21 cellular contexts compared by ENCODE assay signal in genomic region chr2:105928563-105928962, GRCh38.
A peak's percentile ranks its signal among the peaks of the same experiment; 100 is the strongest.
DNase-seq lines count a peak whose midpoint lies in the region; ATAC-seq lines count a peak whose summit lies in the region.
"Had no signal": no experiment of that assay in that cellular context is flagged by ENCODE, and none has a peak within 500 bp of the region (broad histone marks: within the 10 kb centered on the region; RNA-seq: fewer than 3 reads in every experiment).

No MANE protein-coding gene starts in this region.

- no peaks in the 10 kb centered on the region for H3K36me3 ChIP-seq in KOPT-K1 (ENCODE audit: insufficient read depth, low read length)
- H3K36me3 ChIP-seq: brain microvascular endothelial cell had no signal

- no peak for DNase-seq in activated naive CD4-positive, alpha-beta T cell treated with anti-CD3 and anti-CD28 coated beads, Interleukin-2, amount 50 U/mL, for 16 hours
- no peak for DNase-seq in central memory CD8-positive, alpha-beta T cell (ENCODE audit: low spot score in 2 of 2)
- DNase-seq in stimulated activated effector memory CD8-positive, alpha-beta T cell treated with anti-CD3 and anti-CD28 coated beads, Interleukin-12 subunit alpha, Interleukin-12 subunit beta, amount 100 ng/mL, for 72 hours (ENCODE audit: low spot score in 2 of 2), result no peak
- no peak for DNase-seq in occipital lobe (lab: John Stamatoyannopoulos, UW)
- no peak for DNase-seq in amygdala (lab: John Stamatoyannopoulos, UW)
- DNase-seq: activated CD4-positive, alpha-beta T cell treated with anti-CD3 and anti-CD28 coated beads, Interleukin-2, amount 10 ng/mL, durations not matched to agents 7 days and 5 days; brain microvascular endothelial cell; C1 segment of cervical spinal cord; GDM1; NCI-H1105; NCI-H2029 treated with DMSO at 0.1 percent for 48 hours; NCI-H226; OCI-M1; retina; SHP77; stimulated activated CD4-positive, alpha-beta T cell treated with anti-CD3 and anti-CD28 coated beads, Interleukin-12 subunit alpha, Interleukin-12 subunit beta, amount 100 ng/mL, for 4 hours had no signal

- no peak for ATAC-seq in central memory CD8-positive, alpha-beta T cell (replicated peaks; ENCODE audit: extremely low read depth, poor library complexity, severe bottlenecking)
- no peak for ATAC-seq in stimulated activated effector memory CD8-positive, alpha-beta T cell treated with anti-CD3 and anti-CD28 coated beads, Interleukin-12 subunit alpha, Interleukin-12 subunit beta, amount 100 ng/mL, for 72 hours
- ATAC-seq: HepG2 had no signal

- peak overlapping the region; percentile 84 for H3K27ac Mint-ChIP-seq in activated naive CD4-positive, alpha-beta T cell treated with anti-CD3 and anti-CD28 coated beads, Interleukin-2, amount 50 U/mL, for 24 hours
- peak overlapping the region; percentile 62 for H3K27ac Mint-ChIP-seq in central memory CD8-positive, alpha-beta T cell (ENCODE audit: low read depth)
- peak overlapping the region; percentile 81 for H3K27ac Mint-ChIP-seq in stimulated activated effector memory CD8-positive, alpha-beta T cell treated with anti-CD3 and anti-CD28 coated beads, Interleukin-12 subunit alpha, Interleukin-12 subunit beta, amount 100 ng/mL, for 72 hours
- H3K27ac Mint-ChIP-seq: memory B cell, type B pancreatic cell had no signal

- H3K36me3 Mint-ChIP-seq in activated naive CD4-positive, alpha-beta T cell treated with anti-CD3 and anti-CD28 coated beads, Interleukin-2, amount 50 U/mL, for 24 hours, result no peaks in the 10 kb centered on the region
- H3K36me3 Mint-ChIP-seq in central memory CD8-positive, alpha-beta T cell (ENCODE audit: insufficient read depth), result peaks cover 2% of the 10 kb centered on the region
- H3K36me3 Mint-ChIP-seq in stimulated activated effector memory CD8-positive, alpha-beta T cell treated with anti-CD3 and anti-CD28 coated beads, Interleukin-12 subunit alpha, Interleukin-12 subunit beta, amount 100 ng/mL, for 72 hours, result no peaks in the 10 kb centered on the region
- H3K36me3 Mint-ChIP-seq: memory B cell, type B pancreatic cell had no signal

- H3K4me1 Mint-ChIP-seq in activated naive CD4-positive, alpha-beta T cell treated with anti-CD3 and anti-CD28 coated beads, Interleukin-2, amount 50 U/mL, for 24 hours, result peaks cover 81% of the 10 kb centered on the region
- H3K4me1 Mint-ChIP-seq in central memory CD8-positive, alpha-beta T cell, result peaks cover 51% of the 10 kb centered on the region
- H3K4me1 Mint-ChIP-seq in stimulated activated effector memory CD8-positive, alpha-beta T cell treated with anti-CD3 and anti-CD28 coated beads, Interleukin-12 subunit alpha, Interleukin-12 subunit beta, amount 100 ng/mL, for 72 hours, result peaks cover 39% of the 10 kb centered on the region

- H3K27me3 Mint-ChIP-seq in activated naive CD4-positive, alpha-beta T cell treated with anti-CD3 and anti-CD28 coated beads, Interleukin-2, amount 50 U/mL, for 24 hours, result no peaks in the 10 kb centered on the region
- H3K27me3 Mint-ChIP-seq in central memory CD8-positive, alpha-beta T cell, result no peaks in the 10 kb centered on the region
- H3K27me3 Mint-ChIP-seq: activated CD4-positive, alpha-beta T cell treated with anti-CD3 and anti-CD28 coated beads, Interleukin-2, amount 10 ng/mL, durations not matched to agents 7 days and 5 days; memory B cell; type B pancreatic cell had no signal

- H3K4me3 Mint-ChIP-seq in activated naive CD4-positive, alpha-beta T cell treated with anti-CD3 and anti-CD28 coated beads, Interleukin-2, amount 50 U/mL, for 24 hours, result no peak overlapping the region
- H3K4me3 Mint-ChIP-seq in central memory CD8-positive, alpha-beta T cell, result peak overlapping the region; percentile 48
- H3K4me3 Mint-ChIP-seq in stimulated activated effector memory CD8-positive, alpha-beta T cell treated with anti-CD3 and anti-CD28 coated beads, Interleukin-12 subunit alpha, Interleukin-12 subunit beta, amount 100 ng/mL, for 72 hours, result no peak overlapping the region
- H3K4me3 Mint-ChIP-seq: activated CD4-positive, alpha-beta T cell treated with anti-CD3 and anti-CD28 coated beads, Interleukin-2, amount 10 ng/mL, durations not matched to agents 7 days and 5 days; memory B cell; type B pancreatic cell had no signal

- H3K27ac ChIP-seq in KOPT-K1 (ENCODE audit: low read depth, low read length, poor library complexity, severe bottlenecking), result peak overlapping the region; percentile 83
- H3K27ac ChIP-seq: brain microvascular endothelial cell had no signal

- H3K9me3 ChIP-seq in KOPT-K1 (ENCODE audit: insufficient read depth, low read length, poor library complexity, severe bottlenecking), result peaks cover 10% of the 10 kb centered on the region

- H3K9me3 Mint-ChIP-seq in activated naive CD4-positive, alpha-beta T cell treated with anti-CD3 and anti-CD28 coated beads, Interleukin-2, amount 50 U/mL, for 24 hours, result no peaks in the 10 kb centered on the region
- H3K9me3 Mint-ChIP-seq in central memory CD8-positive, alpha-beta T cell, result no peaks in the 10 kb centered on the region
- H3K9me3 Mint-ChIP-seq in stimulated activated effector memory CD8-positive, alpha-beta T cell treated with anti-CD3 and anti-CD28 coated beads, Interleukin-12 subunit alpha, Interleukin-12 subunit beta, amount 100 ng/mL, for 72 hours, result no peaks in the 10 kb centered on the region
- H3K9me3 Mint-ChIP-seq: memory B cell, type B pancreatic cell had no signal
